ENCODE assay signal across 13 cellular contexts in genomic region chr14:29463727-29464370, GRCh38.
DNase-seq lines count a peak whose midpoint lies in the region; ATAC-seq and TF ChIP-seq lines count a peak whose summit lies in the region.
"Had no signal": no experiment of that assay in that cellular context is flagged by ENCODE, and none has a peak within 500 bp of the region (broad histone marks: within the 10 kb centered on the region; RNA-seq: fewer than 3 reads in every experiment).

No MANE protein-coding gene starts in this region.

- H3K4ac ChIP-seq in mesendoderm (ENCODE audit: low read depth, low read length): no peak overlapping the region

- H3K9ac ChIP-seq in mesendoderm (ENCODE audit: low read length): no peak overlapping the region

- no peak overlapping the region for H3K4me2 ChIP-seq in mesendoderm (ENCODE audit: low read length)
- H3K4me2 ChIP-seq: smooth muscle cell had no signal

- no peak overlapping the region for H2BK15ac ChIP-seq in mesendoderm (replicated peaks; ENCODE audit: low read depth)

- no peaks in the 10 kb centered on the region for H3K27me3 ChIP-seq in mesendoderm (ENCODE audit: insufficient read depth, low read length, poor library complexity)
- H3K27me3 ChIP-seq: ascending aorta, MG63 had no signal

- no peak overlapping the region for H3K4me3 ChIP-seq in mesendoderm (ENCODE audit: low read length)
- H3K4me3 ChIP-seq: ascending aorta, MG63, smooth muscle cell had no signal

- intact Hi-C loops in left colon (cut with DNase I, micrococcal nuclease) (no loop called here), head of caudate nucleus (cut with DNase I) (no loop called here)

- no peak overlapping the region for H2BK5ac ChIP-seq in mesendoderm (ENCODE audit: low read length)

- ATAC-seq in left colon: no peak

- peak; percentile 35; the same call in 1 of the 2 replicates for TF ChIP-seq CTCF in VCaP (conservative IDR thresholded peaks at IDR 0.05)

- H3K79me2 ChIP-seq in mesendoderm (ENCODE audit: control insufficient read depth, insufficient read depth, low read length): no peaks in the 10 kb centered on the region

- H3K79me1 ChIP-seq in mesendoderm (ENCODE audit: low read length): no peaks in the 10 kb centered on the region

- H4K8ac ChIP-seq in mesendoderm (ENCODE audit: low read depth, low read length): no peak overlapping the region

- DNase-seq in Daoy (ENCODE audit: low read depth) (peak; percentile 8), NCI-H146 treated with DMSO at 0.1 percent for 48 hours (lab: John Stamatoyannopoulos, UW; ENCODE audit: unreplicated experiment) (peak; percentile 79), mesendoderm (peak; percentile 10), Ammon's horn (ENCODE audit: low spot score) (no peak), left colon (no peak), D341Med (ENCODE audit: low spot score) (no peak), head of caudate nucleus (no peak)
- DNase-seq: hypothalamus, MG63, nucleus accumbens had no signal

- H2AK5ac ChIP-seq in mesendoderm (ENCODE audit: low read length): no peak overlapping the region

- no peak overlapping the region for H4K5ac ChIP-seq in mesendoderm (ENCODE audit: low read length)

- no peak overlapping the region for H3K56ac ChIP-seq in mesendoderm (ENCODE audit: low read length)

- no peak overlapping the region for H3K18ac ChIP-seq in mesendoderm (ENCODE audit: low read length)

- H3K27ac ChIP-seq in VCaP (no peak overlapping the region), mesendoderm (ENCODE audit: low read depth, low read length) (no peak overlapping the region)
- H3K27ac ChIP-seq: ascending aorta had no signal

- no peaks in the 10 kb centered on the region for H3K4me1 ChIP-seq in mesendoderm (ENCODE audit: control insufficient read depth, low read depth, low read length)
- H3K4me1 ChIP-seq: ascending aorta had no signal

- no CpG with 5 or more reads among the region's 6 CpGs for WGBS in mesendoderm (ENCODE audit: extremely low coverage, insufficient coverage, low lambda C conversion rate)

- H3K23ac ChIP-seq in mesendoderm (ENCODE audit: low read length): no peak overlapping the region

- H3K36me3 ChIP-seq in mesendoderm (ENCODE audit: control insufficient read depth, insufficient read depth, low read length): no peaks in the 10 kb centered on the region
- H3K36me3 ChIP-seq: ascending aorta, MG63 had no signal

- H2BK120ac ChIP-seq in mesendoderm (ENCODE audit: low read depth, low read length): no peak overlapping the region

Comparison
In these comparisons a context has a peak if more than half of its experiments do, and no peak if none do; other contexts are left out.
1. DNase-seq: peak in Daoy (single experiment), NCI-H146 treated with DMSO at 0.1 percent for 48 hours (single experiment) and mesendoderm (single experiment); none in Ammon's horn (single experiment), left colon (0 of 2), D341Med (single experiment) and head of caudate nucleus (0 of 42).